10 cellular contexts compared by ENCODE assay signal in genomic region chr10:75226656-75227055, GRCh38. TPM values are rescaled to one million over a fixed set of nuclear protein-coding genes. Genes with fewer than 3 reads are reported as not detected.
DNase-seq lines count a peak whose midpoint lies in the region; ATAC-seq, FAIRE-seq and TF ChIP-seq lines count a peak whose summit lies in the region.
"Had no signal": no experiment of that assay in that cellular context is flagged by ENCODE, and none has a peak within 500 bp of the region (broad histone marks: within the 10 kb centered on the region; RNA-seq: fewer than 3 reads in every experiment).

No MANE protein-coding gene starts in this region.

- H3K9me2 ChIP-seq in hepatocyte (replicated peaks; ENCODE audit: insufficient read depth) = no peaks in the 10 kb centered on the region

- no peaks in the 10 kb centered on the region for H3K36me3 ChIP-seq in hepatocyte (replicated peaks; ENCODE audit: insufficient read depth, low read depth)
- peaks cover 20% of the 10 kb centered on the region for H3K36me3 ChIP-seq in colonic mucosa

- no peak overlapping the region for H2AFZ ChIP-seq in hepatocyte

- no peak overlapping the region for H3K4me2 ChIP-seq in hepatocyte

- intact Hi-C loops in activated T-helper 1 cell treated with anti-CD3 and anti-CD28 coated beads, Interleukin-12 subunit alpha, Interleukin-12 subunit beta, Interleukin-2, Interleukin-4 antibody, amounts not matched to agents 30 ng/mL and 10 ng/mL and 1 ng/mL, durations not matched to agents 14 hours and 24 hours and 36 hours (cut with micrococcal nuclease) = no loop called here
- intact Hi-C loops in colonic mucosa (cut with DNase I) = no loop called here

- DNase-seq in activated T-helper 1 cell treated with anti-CD3 and anti-CD28 coated beads, Interleukin-12 subunit alpha, Interleukin-12 subunit beta, Interleukin-2, Interleukin-4 antibody, amounts not matched to agents 30 ng/mL and 10 ng/mL and 1 ng/mL, durations not matched to agents 14 hours and 24 hours and 36 hours (ENCODE audit: low spot score) = no peak
- no peak for DNase-seq in hepatocyte (ENCODE audit: low spot score)
- no peak for DNase-seq in SKM-1 (lab: John Stamatoyannopoulos, UW; ENCODE audit: unreplicated experiment)
- DNase-seq in superior temporal gyrus (ENCODE audit: extremely low spot score) = no peak
- DNase-seq in urothelium cell line (ENCODE audit: low spot score) = no peak
- no peak for DNase-seq in colonic mucosa
- DNase-seq: NCI-H1417, SHP77 had no signal

- WGBS in hepatocyte (ENCODE audit: low lambda C conversion rate, missing lambda C conversion rate) = 85% methylated on average over 5 of the region's 5 CpGs

- peak; percentile 38 for ATAC-seq in GM19351 (IDR thresholded peaks at IDR 0.05; ENCODE audit: unreplicated experiment)

- H3K36me3 Mint-ChIP-seq in activated T-helper 1 cell treated with anti-CD3 and anti-CD28 coated beads, Interleukin-12 subunit alpha, Interleukin-12 subunit beta, Interleukin-2, Interleukin-4 antibody, amounts not matched to agents 30 ng/mL and 10 ng/mL and 1 ng/mL, durations not matched to agents 14 hours and 24 hours and 36 hours (ENCODE audit: low read depth) = peaks cover 48% of the 10 kb centered on the region

- no peaks in the 10 kb centered on the region for H3K27me3 ChIP-seq in hepatocyte
- H3K27me3 ChIP-seq in colonic mucosa = no peaks in the 10 kb centered on the region

- H3K4me1 Mint-ChIP-seq in activated T-helper 1 cell treated with anti-CD3 and anti-CD28 coated beads, Interleukin-12 subunit alpha, Interleukin-12 subunit beta, Interleukin-2, Interleukin-4 antibody, amounts not matched to agents 30 ng/mL and 10 ng/mL and 1 ng/mL, durations not matched to agents 14 hours and 24 hours and 36 hours (ENCODE audit: low read depth) = peaks cover 52% of the 10 kb centered on the region

- peaks cover 73% of the 10 kb centered on the region for H3K79me2 ChIP-seq in hepatocyte

- no peaks in the 10 kb centered on the region for H3K27me3 Mint-ChIP-seq in activated T-helper 1 cell treated with anti-CD3 and anti-CD28 coated beads, Interleukin-12 subunit alpha, Interleukin-12 subunit beta, Interleukin-2, Interleukin-4 antibody, amounts not matched to agents 30 ng/mL and 10 ng/mL and 1 ng/mL, durations not matched to agents 14 hours and 24 hours and 36 hours (ENCODE audit: insufficient read depth)

- H3K9ac ChIP-seq in colonic mucosa (ENCODE audit: low read depth in 2 of 2, low read length in 2 of 2) = no peak overlapping the region

- no peak for TF ChIP-seq CTCF in hepatocyte (IDR thresholded peaks at IDR 0.05; ENCODE audit: poor library complexity)
- no peak for TF ChIP-seq CTCF in colonic mucosa (IDR thresholded peaks at IDR 0.05)

- no peak overlapping the region for H3K4me3 ChIP-seq in hepatocyte
- H3K4me3 ChIP-seq in skin epidermis = no peak overlapping the region
- H3K4me3 ChIP-seq in colonic mucosa = no peak overlapping the region

- no peak for FAIRE-seq in urothelium cell line (lab: Jason Lieb, UNC)

- H4K20me1 ChIP-seq in hepatocyte (ENCODE audit: insufficient read depth, poor library complexity, severe bottlenecking) = peaks cover 37% of the 10 kb centered on the region

- H3K4me3 Mint-ChIP-seq in activated T-helper 1 cell treated with anti-CD3 and anti-CD28 coated beads, Interleukin-12 subunit alpha, Interleukin-12 subunit beta, Interleukin-2, Interleukin-4 antibody, amounts not matched to agents 30 ng/mL and 10 ng/mL and 1 ng/mL, durations not matched to agents 14 hours and 24 hours and 36 hours = no peak overlapping the region

- peaks cover 59% of the 10 kb centered on the region for H3K4me1 ChIP-seq in hepatocyte (ENCODE audit: insufficient read depth)
- peaks cover 9% of the 10 kb centered on the region for H3K4me1 ChIP-seq in colonic mucosa

- H3K27ac Mint-ChIP-seq in activated T-helper 1 cell treated with anti-CD3 and anti-CD28 coated beads, Interleukin-12 subunit alpha, Interleukin-12 subunit beta, Interleukin-2, Interleukin-4 antibody, amounts not matched to agents 30 ng/mL and 10 ng/mL and 1 ng/mL, durations not matched to agents 14 hours and 24 hours and 36 hours = peak overlapping the region; percentile 10

- H3K9me3 ChIP-seq in hepatocyte (ENCODE audit: low read depth) = no peaks in the 10 kb centered on the region
- H3K9me3 ChIP-seq in colonic mucosa = no peaks in the 10 kb centered on the region

- no peaks in the 10 kb centered on the region for H3K9me3 Mint-ChIP-seq in activated T-helper 1 cell treated with anti-CD3 and anti-CD28 coated beads, Interleukin-12 subunit alpha, Interleukin-12 subunit beta, Interleukin-2, Interleukin-4 antibody, amounts not matched to agents 30 ng/mL and 10 ng/mL and 1 ng/mL, durations not matched to agents 14 hours and 24 hours and 36 hours

- H3K27ac ChIP-seq in hepatocyte (peak overlapping the region; percentile 85), skin epidermis (peak overlapping the region in 11 of 21 experiments; percentile 28 to 72 (median 55)), colonic mucosa (no peak overlapping the region)

RNA-seq across cellular contexts. Expression of gene COMTD1, which starts 9.1 kb away (rescaled TPM):
- 36.4 and 36.9 TPM in 2 replicates for total RNA-seq in activated T-helper 1 cell treated with anti-CD3 and anti-CD28 coated beads, Interleukin-12 subunit alpha, Interleukin-12 subunit beta, Interleukin-2, Interleukin-4 antibody, amounts not matched to agents 30 ng/mL and 10 ng/mL and 1 ng/mL, durations not matched to agents 14 hours and 24 hours and 36 hours
- total RNA-seq in hepatocyte (19.2 and 36.7 TPM in 2 replicates), colonic mucosa (100 to 1,000 TPM in 1 of 2 donors, 10 to 100 TPM in 1; 62.6 to 117 TPM)
- polyA plus RNA-seq in hepatocyte = 46.4 and 51.9 TPM in 2 replicates

RNA-seq across cellular contexts. Expression of gene VDAC2, which starts 16.1 kb away (rescaled TPM):
- total RNA-seq in activated T-helper 1 cell treated with anti-CD3 and anti-CD28 coated beads, Interleukin-12 subunit alpha, Interleukin-12 subunit beta, Interleukin-2, Interleukin-4 antibody, amounts not matched to agents 30 ng/mL and 10 ng/mL and 1 ng/mL, durations not matched to agents 14 hours and 24 hours and 36 hours = 220 and 224 TPM in 2 replicates
- 167 and 172 TPM in 2 replicates for total RNA-seq in hepatocyte
- 190 and 192 TPM in 2 replicates for polyA plus RNA-seq in hepatocyte
- total RNA-seq in colonic mucosa = 100 to 1,000 TPM; 314 to 430 TPM
